Comparison of ENCODE assay signal across 2 cellular contexts in genomic region chr22:24634776-24635389, GRCh38.
TF ChIP-seq lines count a peak whose summit lies in the region.

No MANE protein-coding gene starts in this region.

TF ChIP-seq in GM12878, 131 proteins besides CTCF, POLR2A, EP300 and RAD21:
- TF ChIP-seq NKRF (conservative IDR thresholded peaks at IDR 0.05), result 0 out of 2 replicates have a peak, but pooled peaks have one; percentile 22
- 0 out of 2 replicates have a peak, but pooled peaks have one; percentile 13 for TF ChIP-seq PKNOX1 (IDR thresholded peaks at IDR 0.05)
- TF ChIP-seq MEF2B (IDR thresholded peaks at IDR 0.05; ENCODE audit: partially characterized antibody, poor library complexity, severe bottlenecking), result peak; percentile 86
- peak; percentile 29; the same call in 1 of the 2 replicates for TF ChIP-seq ZNF217 (IDR thresholded peaks at IDR 0.05)
- TF ChIP-seq ZBTB40 (IDR thresholded peaks at IDR 0.05; ENCODE audit: borderline replicate concordance), result peak; percentile 26; the same call in 1 of the 2 replicates
- 0 out of 2 replicates have a peak, but pooled peaks have one; percentile 15 for TF ChIP-seq NR2F1 (conservative IDR thresholded peaks at IDR 0.05)
- 0 out of 2 replicates have a peak, but pooled peaks have one; percentile 42 for TF ChIP-seq GATAD2B (conservative IDR thresholded peaks at IDR 0.05; ENCODE audit: low read depth)
- peak; percentile 43; the same call in 1 of the 2 replicates for TF ChIP-seq MTA2 (IDR thresholded peaks at IDR 0.05; ENCODE audit: low read depth)
- peak; percentile 82 for TF ChIP-seq DPF2 (IDR thresholded peaks at IDR 0.05)
- 0 out of 2 replicates have a peak, but pooled peaks have one; percentile 6 for TF ChIP-seq RUNX3 (IDR thresholded peaks at IDR 0.05; ENCODE audit: low read length)
- TF ChIP-seq SMARCA5 (IDR thresholded peaks at IDR 0.05), result peak; percentile 89
TF ChIP-seq in GM12878: peak in this region for 11; not testable (repeated sequence) for 120.

TF ChIP-seq in HepG2, 621 proteins besides CTCF, POLR2A, EP300 and RAD21:
- TF ChIP-seq ELF1 (CRISPR knock-in tag; IDR thresholded peaks at IDR 0.05) (0 out of 2 replicates have a peak, but pooled peaks have one; percentile 25), HMGXB4 (CRISPR knock-in tag; IDR thresholded peaks at IDR 0.05; ENCODE audit: borderline replicate concordance in 1 of 2, low read depth in 1 of 2) (0 out of 4 replicates have a peak, but pooled peaks of 1 of the 2 experiments have one; percentile 13), ZBTB7A (CRISPR knock-in tag; IDR thresholded peaks at IDR 0.05) (peak; percentile 86)
